ENCODE assay signal across 10 cellular contexts in the genomic region with DNA sequence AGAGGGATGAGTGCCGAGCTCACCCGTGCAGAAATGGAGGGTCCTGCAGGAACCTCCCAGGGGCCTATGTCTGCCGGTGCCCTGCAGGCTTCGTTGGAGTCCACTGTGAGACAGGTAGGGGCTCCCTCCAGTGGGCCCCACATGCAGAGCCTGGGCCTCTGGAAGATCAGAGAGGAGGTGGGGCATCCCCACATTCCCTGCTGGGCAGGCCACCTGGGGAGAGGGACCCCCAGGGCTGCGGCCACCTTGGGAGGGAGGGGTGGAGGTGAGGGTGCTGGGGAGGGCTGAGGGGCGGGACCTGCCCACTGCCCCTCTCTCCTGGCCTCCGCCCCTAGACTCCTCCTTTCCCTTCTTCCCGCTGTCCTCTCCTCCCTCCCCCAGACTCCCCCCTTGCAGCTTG. TPM values are rescaled to one million over a fixed set of nuclear protein-coding genes. Genes with fewer than 3 reads are reported as not detected.
DNase-seq lines count a peak whose midpoint lies in the region; ATAC-seq and TF ChIP-seq lines count a peak whose summit lies in the region.
"Had no signal": no experiment of that assay in that cellular context is flagged by ENCODE, and none has a peak within 500 bp of the region (broad histone marks: within the 10 kb centered on the region; RNA-seq: fewer than 3 reads in every experiment).

No MANE protein-coding gene starts in this region.

- no peaks in the 10 kb centered on the region for H3K79me2 ChIP-seq in Karpas-422 (ENCODE audit: low read length)

- no peak overlapping the region for H2BK12ac ChIP-seq in mesenchymal stem cell (ENCODE audit: low read length in 2 of 2)

- H2BK15ac ChIP-seq in mesenchymal stem cell (ENCODE audit: low read depth, poor library complexity, severe bottlenecking) = no peak overlapping the region

- H3K4me2 ChIP-seq in Karpas-422 (ENCODE audit: low read depth, low read length, poor library complexity, severe bottlenecking) = no peak overlapping the region
- H3K4me2 ChIP-seq in mesenchymal stem cell (ENCODE audit: low read length, poor library complexity, severe bottlenecking) = no peak overlapping the region

- H3K27me3 ChIP-seq in brain microvascular endothelial cell (replicated peaks) = peaks cover 4% of the 10 kb centered on the region
- peaks cover 0 to 11% of the 10 kb centered on the region in 2 donors for H3K27me3 ChIP-seq in left lung
- no peaks in the 10 kb centered on the region for H3K27me3 ChIP-seq in Karpas-422 (ENCODE audit: low read length)
- H3K27me3 ChIP-seq in mesenchymal stem cell (ENCODE audit: control insufficient read depth in 1 of 2, insufficient read depth in 1 of 2, low read length in 2 of 2) = peaks cover 0 to 34% of the 10 kb centered on the region in 2 experiments

- no peak overlapping the region for H3K14ac ChIP-seq in mesenchymal stem cell (ENCODE audit: low read length in 2 of 2)

- H3K4me1 ChIP-seq in left lung = peaks cover 0 to 2% of the 10 kb centered on the region in 2 donors
- H3K4me1 ChIP-seq in Karpas-422 (ENCODE audit: low read length) = peaks cover 2% of the 10 kb centered on the region; the same call in 1 of the 2 replicates
- H3K4me1 ChIP-seq in mesenchymal stem cell (ENCODE audit: control insufficient read depth, insufficient read depth, low read depth, low read length) = peaks cover 8% of the 10 kb centered on the region

- peaks cover 4% of the 10 kb centered on the region for H3K27me3 Mint-ChIP-seq in activated CD8-positive, alpha-beta memory T cell treated with anti-CD3 and anti-CD28 coated beads, Interleukin-2, amount 10 ng/mL, durations not matched to agents 7 days and 5 days
- H3K27me3 Mint-ChIP-seq in type B pancreatic cell = no peaks in the 10 kb centered on the region

- H3K36me3 ChIP-seq in brain microvascular endothelial cell (replicated peaks) = no peaks in the 10 kb centered on the region
- peaks cover 0 to 16% of the 10 kb centered on the region in 2 donors for H3K36me3 ChIP-seq in left lung
- no peaks in the 10 kb centered on the region for H3K36me3 ChIP-seq in Karpas-422 (ENCODE audit: insufficient read depth, low read length)
- H3K36me3 ChIP-seq in mesenchymal stem cell (ENCODE audit: control insufficient read depth in 1 of 2, insufficient read depth in 2 of 2, low read depth in 1 of 2, low read length in 2 of 2) = peaks cover 0 to 91% of the 10 kb centered on the region in 2 experiments

- 50% methylated on average over 4 of the region's 8 CpGs for WGBS in mesenchymal stem cell

- no peaks in the 10 kb centered on the region for H3K9me2 ChIP-seq in Karpas-422 (replicated peaks; ENCODE audit: insufficient read depth, low read length)

- H3K4me3 ChIP-seq in brain microvascular endothelial cell (ENCODE audit: low read depth, low read length) = no peak overlapping the region
- H3K4me3 ChIP-seq in left lung = peak overlapping the region in 1 of 2 donors; percentile 11
- H3K4me3 ChIP-seq in Karpas-422 (ENCODE audit: low read length) = no peak overlapping the region
- no peak overlapping the region for H3K4me3 ChIP-seq in mesenchymal stem cell (ENCODE audit: insufficient read depth in 1 of 2, low read depth in 1 of 2, low read length in 2 of 2)

- H3K4me3 Mint-ChIP-seq in activated CD8-positive, alpha-beta memory T cell treated with anti-CD3 and anti-CD28 coated beads, Interleukin-2, amount 10 ng/mL, durations not matched to agents 7 days and 5 days = no peak overlapping the region
- H3K4me3 Mint-ChIP-seq in type B pancreatic cell = no peak overlapping the region

- H3K9ac ChIP-seq in Karpas-422 (ENCODE audit: low read length) (no peak overlapping the region), mesenchymal stem cell (ENCODE audit: low read length) (no peak overlapping the region)

- H2AFZ ChIP-seq in Karpas-422 (ENCODE audit: low read length) = no peak overlapping the region
- no peak overlapping the region for H2AFZ ChIP-seq in mesenchymal stem cell (ENCODE audit: low read depth, low read length)

- DNase-seq in activated CD8-positive, alpha-beta memory T cell treated with anti-CD3 and anti-CD28 coated beads, Interleukin-2, amount 10 ng/mL, durations not matched to agents 7 days and 5 days = peak; percentile 38
- DNase-seq in activated CD8-positive, alpha-beta memory T cell treated with anti-CD3 and anti-CD28 coated beads, Interleukin-2, amount 50 U/mL, for 48 hours = no peak
- DNase-seq in brain microvascular endothelial cell (no peak), left lung (peak in 1 of 2 donors; percentile 70), type B pancreatic cell (ENCODE audit: extremely low spot score, unreplicated experiment) (peak; percentile 60), Karpas-422 (no peak), T-helper 1 cell (no peak), mesenchymal stem cell (no peak)
- DNase-seq: NCI-H2029 treated with DMSO at 0.1 percent for 48 hours had no signal

- H3K27ac ChIP-seq in brain microvascular endothelial cell (no peak overlapping the region), left lung (no peak overlapping the region), Karpas-422 (ENCODE audit: low read length) (no peak overlapping the region), mesenchymal stem cell (ENCODE audit: low read length, poor library complexity, severe bottlenecking) (no peak overlapping the region)

- no peak overlapping the region for H2BK120ac ChIP-seq in mesenchymal stem cell (ENCODE audit: low read depth, low read length)

- no peak overlapping the region for H4K91ac ChIP-seq in mesenchymal stem cell (ENCODE audit: low read length)

- H3K4me1 Mint-ChIP-seq in activated CD8-positive, alpha-beta memory T cell treated with anti-CD3 and anti-CD28 coated beads, Interleukin-2, amount 10 ng/mL, durations not matched to agents 7 days and 5 days = no peaks in the 10 kb centered on the region
- H3K4me1 Mint-ChIP-seq in type B pancreatic cell (ENCODE audit: unreplicated experiment) = peaks cover 5% of the 10 kb centered on the region

- intact Hi-C loops in left lung (cut with DNase I) = no loop called here

- no peaks in the 10 kb centered on the region for H3K9me3 Mint-ChIP-seq in activated CD8-positive, alpha-beta memory T cell treated with anti-CD3 and anti-CD28 coated beads, Interleukin-2, amount 10 ng/mL, durations not matched to agents 7 days and 5 days (ENCODE audit: low read depth)
- H3K9me3 Mint-ChIP-seq in type B pancreatic cell = no peaks in the 10 kb centered on the region
- H3K9me3 Mint-ChIP-seq: immature natural killer cell had no signal

- H2AK5ac ChIP-seq in mesenchymal stem cell (ENCODE audit: low read length, severe bottlenecking) = no peak overlapping the region

- no peak overlapping the region for H3K4ac ChIP-seq in mesenchymal stem cell (ENCODE audit: low read depth in 1 of 2, low read length in 2 of 2)

- H3K18ac ChIP-seq in mesenchymal stem cell (ENCODE audit: low read depth in 1 of 2, low read length in 2 of 2) = no peak overlapping the region

- H3K9me3 ChIP-seq in left lung = no peaks in the 10 kb centered on the region
- no peaks in the 10 kb centered on the region for H3K9me3 ChIP-seq in Karpas-422 (ENCODE audit: low read length)
- no peaks in the 10 kb centered on the region for H3K9me3 ChIP-seq in mesenchymal stem cell (ENCODE audit: control insufficient read depth, low read length)

- TF ChIP-seq CTCF in brain microvascular endothelial cell (IDR thresholded peaks at IDR 0.05; ENCODE audit: low read depth, low read length, missing control alignments) (peak; percentile 18), left lung (IDR thresholded peaks at IDR 0.05) (no peak), type B pancreatic cell (conservative IDR thresholded peaks at IDR 0.05) (no peak)

- H3K23ac ChIP-seq in mesenchymal stem cell (ENCODE audit: low read length in 2 of 2) = no peak overlapping the region

- no peak overlapping the region for H3K27ac Mint-ChIP-seq in activated CD8-positive, alpha-beta memory T cell treated with anti-CD3 and anti-CD28 coated beads, Interleukin-2, amount 10 ng/mL, durations not matched to agents 7 days and 5 days
- H3K27ac Mint-ChIP-seq in type B pancreatic cell = no peak overlapping the region
- H3K27ac Mint-ChIP-seq: immature natural killer cell had no signal

- peak; percentile 6 for ATAC-seq in activated CD8-positive, alpha-beta memory T cell treated with anti-CD3 and anti-CD28 coated beads, Interleukin-2, amount 10 ng/mL, durations not matched to agents 7 days and 5 days
- peak; percentile 59 for ATAC-seq in left lung

- H2BK5ac ChIP-seq in mesenchymal stem cell (ENCODE audit: low read depth, low read length, poor library complexity, severe bottlenecking) = no peak overlapping the region

- in situ Hi-C loops in brain microvascular endothelial cell (cut with HindIII; ENCODE audit: low pct_ligation_motif_present, low sequenced_read_pairs) = no loop called here

- H3K79me1 ChIP-seq in mesenchymal stem cell (replicated peaks; ENCODE audit: low read length, poor library complexity, severe bottlenecking) = no peaks in the 10 kb centered on the region

- H3K36me3 Mint-ChIP-seq in activated CD8-positive, alpha-beta memory T cell treated with anti-CD3 and anti-CD28 coated beads, Interleukin-2, amount 10 ng/mL, durations not matched to agents 7 days and 5 days = no peaks in the 10 kb centered on the region
- no peaks in the 10 kb centered on the region for H3K36me3 Mint-ChIP-seq in type B pancreatic cell
- H3K36me3 Mint-ChIP-seq: immature natural killer cell had no signal

- CTCF ChIA-PET in activated CD8-positive, alpha-beta memory T cell treated with anti-CD3 and anti-CD28 coated beads, Interleukin-2, amount 10 ng/mL, durations not matched to agents 7 days and 5 days (lab: Charles Lee) = no interaction called here

- no peak overlapping the region for H4K8ac ChIP-seq in mesenchymal stem cell (ENCODE audit: low read length)

- 0 out of 2 replicates have a peak, but pooled peaks cover 9% of the 10 kb centered on the region for H4K20me1 ChIP-seq in Karpas-422 (ENCODE audit: insufficient read depth, low read depth, low read length)

RNA-seq across cellular contexts. Expression of a gene that starts 38.5 kb away (rescaled TPM):
- total RNA-seq in activated CD8-positive, alpha-beta memory T cell treated with anti-CD3 and anti-CD28 coated beads, Interleukin-2, amount 10 ng/mL, durations not matched to agents 7 days and 5 days = 10 to 100 TPM; 31.5 to 33.0 TPM
- 10 to 100 TPM; 24.9 to 26.7 TPM for total RNA-seq in left lung
- total RNA-seq in type B pancreatic cell (ENCODE audit: low replicate concordance) = 38.9 and 46.3 TPM in 2 replicates
- total RNA-seq in Karpas-422 (2014; rRNA removed; shearing (Covaris generic); ENCODE audit: low replicate concordance) = 45.1 and 49.5 TPM in 2 replicates
- polyA plus RNA-seq in mesenchymal stem cell (2013, experiment 1 of 2) = 16.7 TPM
- 15.7 TPM for polyA plus RNA-seq in mesenchymal stem cell (2013, experiment 2 of 2)

Comparison
In these comparisons a context has a peak if more than half of its experiments do, and no peak if none do; other contexts are left out.
1. DNase-seq: peak in activated CD8-positive, alpha-beta memory T cell treated with anti-CD3 and anti-CD28 coated beads, Interleukin-2, amount 10 ng/mL, durations not matched to agents 7 days and 5 days (single experiment) and type B pancreatic cell (single experiment); none in activated CD8-positive, alpha-beta memory T cell treated with anti-CD3 and anti-CD28 coated beads, Interleukin-2, amount 50 U/mL, for 48 hours (single experiment), brain microvascular endothelial cell (single experiment), Karpas-422 (single experiment), T-helper 1 cell (0 of 5) and mesenchymal stem cell (single experiment).